Comparison of ENCODE assay signal across 8 cellular contexts in genomic region chr22:23838686-23839468, GRCh38. TPM values are rescaled to one million over a fixed set of nuclear protein-coding genes. Genes with fewer than 3 reads are reported as not detected.
DNase-seq lines count a peak whose midpoint lies in the region; ATAC-seq and TF ChIP-seq lines count a peak whose summit lies in the region.

Gene DERL3, minus strand, starts transcription at chr22:23839006. Its CDS starts 19 bp downstream, at chr22:23838987.

- H3K4me1 Mint-ChIP-seq in nephron, result peaks cover 65% of the 10 kb centered on the region

- H3K36me3 Mint-ChIP-seq in nephron (ENCODE audit: low read depth), result peaks cover 7% of the 10 kb centered on the region

- no peak for TF ChIP-seq CTCF in nephron (IDR thresholded peaks at IDR 0.05; ENCODE audit: unreplicated experiment in 3 of 3)

- no peaks in the 10 kb centered on the region for H3K27me3 Mint-ChIP-seq in nephron (ENCODE audit: low read depth)

- H3K27ac Mint-ChIP-seq in nephron, result peak within 1 kb of the TSS; percentile 56 to 88 (median 86)

- no peaks in the 10 kb centered on the region for H3K9me3 Mint-ChIP-seq in nephron

- peak; percentile 64 for ATAC-seq in GM21737 (IDR thresholded peaks at IDR 0.05; ENCODE audit: unreplicated experiment)

- H3K4me3 Mint-ChIP-seq in nephron, result peak within 1 kb of the TSS; percentile 90 to 92 (median 91)

- DNase-seq in DMS53 (lab: John Stamatoyannopoulos, UW) (peak; percentile 96), LHCN-M2 (ENCODE audit: low read depth) (peak; percentile 83), RPMI8226 (peak; percentile 100), fibroblast of the conjunctiva (ENCODE audit: low read depth) (peak; percentile 88)
- DNase-seq in activated effector memory CD4-positive, alpha-beta T cell treated with Interleukin-2 at 50 U/mL for 16 hours, result peak; percentile 91
- peak; percentile 98 for DNase-seq in stimulated activated naive CD4-positive, alpha-beta T cell treated with Interleukin-2 at 50 U/mL for 16 hours (lab: John Stamatoyannopoulos, UW)

RNA-seq across cellular contexts. Expression of gene DERL3, which starts in this region (rescaled TPM):
- total RNA-seq in LHCN-M2 (2014; rRNA removed), result 0.23 TPM in 1 of 2 replicates, not detected in the other
- polyA plus RNA-seq in LHCN-M2 (2012), result 0.68 TPM

Comparison
In these comparisons a context has a peak if more than half of its experiments do, and no peak if none do; other contexts are left out.
1. Peak in every context shown above with its lines: DNase-seq and ATAC-seq.
2. Peak in DNase-seq in LHCN-M2; RNA of the gene not detected or under 1 TPM.